26 cellular contexts compared by ENCODE assay signal in the genomic region with DNA sequence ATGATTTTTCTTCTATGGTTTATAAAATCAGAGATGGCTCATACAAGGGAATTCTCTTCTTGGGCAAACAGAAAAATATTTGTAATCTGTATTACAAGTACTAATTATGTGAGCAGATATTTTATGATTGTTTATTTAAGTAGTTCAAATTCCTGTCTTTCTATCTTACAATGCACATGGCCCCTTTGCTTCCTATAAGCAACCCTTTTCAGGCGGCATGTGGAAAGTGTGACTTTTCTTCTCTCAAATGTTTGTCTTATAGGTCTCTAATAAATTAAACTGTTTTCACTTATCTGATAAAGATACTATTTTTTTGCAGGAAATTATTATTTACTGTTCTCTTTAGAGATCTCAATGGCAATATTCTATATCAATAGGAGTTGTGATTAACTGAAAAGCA.
"Had no signal": no experiment of that assay in that cellular context is flagged by ENCODE, and none has a peak within 500 bp of the region (broad histone marks: within the 10 kb centered on the region; RNA-seq: fewer than 3 reads in every experiment).

No MANE protein-coding gene starts in this region.

- H3K36me3 Mint-ChIP-seq: natural killer cell; neural progenitor cell; stimulated activated effector memory CD8-positive, alpha-beta T cell treated with anti-CD3 and anti-CD28 coated beads, Interleukin-12 subunit alpha, Interleukin-12 subunit beta, amount 100 ng/mL, for 72 hours; stimulated activated naive B cell treated with anti-CD40 and anti-IgM and Interleukin-4, amounts not matched to agents 10 μg/mL and 1 μg/mL and 100 μg/mL, for 72 hours had no signal

- H3K9me3 Mint-ChIP-seq: stimulated activated naive CD8-positive, alpha-beta T cell treated with anti-CD3 and anti-CD28 coated beads, Interleukin-15, Interleukin-2, amounts not matched to agents 100 ng/mL and 50 ng/mL, for 24 hours had no signal

- H3K4me3 Mint-ChIP-seq: natural killer cell; nephron; neural progenitor cell; stimulated activated effector memory CD8-positive, alpha-beta T cell treated with anti-CD3 and anti-CD28 coated beads, Interleukin-12 subunit alpha, Interleukin-12 subunit beta, amount 100 ng/mL, for 72 hours; stimulated activated naive B cell treated with anti-CD40 and anti-IgM and Interleukin-4, amounts not matched to agents 10 μg/mL and 1 μg/mL and 100 μg/mL, for 72 hours; stimulated activated naive CD8-positive, alpha-beta T cell treated with anti-CD3 and anti-CD28 coated beads, Interleukin-15, Interleukin-2, amounts not matched to agents 100 ng/mL and 50 ng/mL, for 24 hours had no signal

- H3K27me3 Mint-ChIP-seq: stimulated activated naive B cell treated with anti-CD40 and anti-IgM and Interleukin-4, amounts not matched to agents 10 μg/mL and 1 μg/mL and 100 μg/mL, for 72 hours; stimulated activated naive CD8-positive, alpha-beta T cell treated with anti-CD3 and anti-CD28 coated beads, Interleukin-15, Interleukin-2, amounts not matched to agents 100 ng/mL and 50 ng/mL, for 24 hours had no signal

- H3K4me2 ChIP-seq: neural progenitor cell had no signal

- H3K4me1 ChIP-seq: prostate gland, right lobe of liver, sigmoid colon, stomach, thyroid gland, tibial nerve, upper lobe of left lung, vagina had no signal

- H3K36me3 ChIP-seq: neural progenitor cell, ovary, prostate gland, right lobe of liver, sigmoid colon, stomach, thoracic aorta, thyroid gland, tibial nerve, upper lobe of left lung, vagina had no signal

- H3K4me1 Mint-ChIP-seq: natural killer cell; nephron; stimulated activated effector memory CD8-positive, alpha-beta T cell treated with anti-CD3 and anti-CD28 coated beads, Interleukin-12 subunit alpha, Interleukin-12 subunit beta, amount 100 ng/mL, for 72 hours; stimulated activated naive B cell treated with anti-CD40 and anti-IgM and Interleukin-4, amounts not matched to agents 10 μg/mL and 1 μg/mL and 100 μg/mL, for 72 hours had no signal

- ATAC-seq: natural killer cell; right cardiac atrium; right lobe of liver; stimulated activated effector memory CD8-positive, alpha-beta T cell treated with anti-CD3 and anti-CD28 coated beads, Interleukin-12 subunit alpha, Interleukin-12 subunit beta, amount 100 ng/mL, for 72 hours; stimulated activated naive B cell treated with anti-CD40 and anti-IgM and Interleukin-4, amounts not matched to agents 10 μg/mL and 1 μg/mL and 100 μg/mL, for 72 hours had no signal

- H3K9me3 ChIP-seq: ovary, prostate gland, right lobe of liver, sigmoid colon, stomach, thoracic aorta, thyroid gland, tibial nerve, upper lobe of left lung, vagina had no signal

- H3K27ac ChIP-seq: neural progenitor cell, ovary, prostate gland, right lobe of liver, sigmoid colon, stomach, thoracic aorta, thyroid gland, tibial nerve, upper lobe of left lung, vagina had no signal

- DNase-seq: natural killer cell; occipital lobe; ovary; right cardiac atrium; right lobe of liver; sigmoid colon; small intestine; stimulated activated CD4-positive, alpha-beta T cell treated with anti-CD3 and anti-CD28 coated beads, Interleukin-15, amount 100 ng/mL, for 24 hours; stimulated activated CD4-positive, alpha-beta T cell treated with anti-CD3 and anti-CD28 coated beads, Interleukin-2, amount 100 ng/mL, for 24 hours; stimulated activated CD4-positive, alpha-beta T cell treated with anti-CD3 and anti-CD28 coated beads, Interleukin-2, amount 100 ng/mL, for 48 hours; stimulated activated CD4-positive, alpha-beta T cell treated with anti-CD3 and anti-CD28 coated beads, Interleukin-4, amount 100 ng/mL, for 24 hours; stimulated activated naive B cell treated with anti-CD40 and anti-IgM and Interleukin-4, amounts not matched to agents 10 μg/mL and 1 μg/mL and 100 μg/mL, for 72 hours; stimulated activated naive CD4-positive, alpha-beta T cell treated with Interleukin-2 at 50 U/mL for 16 hours; stomach; thyroid gland; trophoblast cell; upper lobe of left lung had no signal

- H3K4me3 ChIP-seq: neural progenitor cell, ovary, prostate gland, right lobe of liver, sigmoid colon, stomach, thoracic aorta, thyroid gland, tibial nerve, upper lobe of left lung, vagina had no signal

- H2AFZ ChIP-seq: neural progenitor cell had no signal

- FAIRE-seq: small intestine, urothelium cell line had no signal

- H3K27ac Mint-ChIP-seq: natural killer cell; nephron; neural progenitor cell; stimulated activated effector memory CD8-positive, alpha-beta T cell treated with anti-CD3 and anti-CD28 coated beads, Interleukin-12 subunit alpha, Interleukin-12 subunit beta, amount 100 ng/mL, for 72 hours; stimulated activated naive B cell treated with anti-CD40 and anti-IgM and Interleukin-4, amounts not matched to agents 10 μg/mL and 1 μg/mL and 100 μg/mL, for 72 hours; stimulated activated naive CD8-positive, alpha-beta T cell treated with anti-CD3 and anti-CD28 coated beads, Interleukin-15, Interleukin-2, amounts not matched to agents 100 ng/mL and 50 ng/mL, for 24 hours had no signal

- H3K27me3 ChIP-seq: neural progenitor cell, ovary, right lobe of liver, sigmoid colon, stomach, thyroid gland, tibial nerve, upper lobe of left lung, vagina had no signal

- H3K9ac ChIP-seq: neural progenitor cell had no signal
